26 cellular contexts compared by ENCODE assay signal in the genomic region with DNA sequence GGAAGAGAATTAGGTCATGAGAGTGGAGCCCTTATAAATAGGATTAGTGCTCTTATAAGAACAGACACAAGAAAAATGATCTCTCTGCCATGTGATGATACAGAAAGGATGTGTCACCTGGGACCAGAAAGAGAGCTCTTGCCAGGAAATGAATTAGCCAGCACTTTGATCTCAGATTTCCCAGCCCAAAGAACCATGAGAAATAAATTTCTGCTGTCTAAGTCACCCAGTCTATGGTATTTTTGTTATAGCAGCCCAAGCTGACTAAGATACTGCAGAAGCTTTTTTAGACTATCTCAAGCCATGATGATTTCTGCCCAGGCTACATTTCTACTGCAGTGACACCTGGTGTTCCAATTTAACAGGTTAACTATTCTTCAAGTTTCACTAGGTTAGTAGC.
A peak's percentile ranks its signal among the peaks of the same experiment; 100 is the strongest.
DNase-seq lines count a peak whose midpoint lies in the region; ATAC-seq and TF ChIP-seq lines count a peak whose summit lies in the region.
"Had no signal": no experiment of that assay in that cellular context is flagged by ENCODE, and none has a peak within 500 bp of the region (broad histone marks: within the 10 kb centered on the region; RNA-seq: fewer than 3 reads in every experiment).

No MANE protein-coding gene starts in this region.

- H4K20me1 ChIP-seq in PC-3 (ENCODE audit: low read length), result no peaks in the 10 kb centered on the region
- H4K20me1 ChIP-seq: BLaER1 had no signal

- no peak overlapping the region for H3K4me3 ChIP-seq in PC-3 (ENCODE audit: low read length)
- no peak overlapping the region for H3K4me3 ChIP-seq in epithelial cell of esophagus (ENCODE audit: low read length)
- H3K4me3 ChIP-seq: BLaER1, esophagus squamous epithelium, gastroesophageal sphincter, HAP-1, hepatocyte, K562, right lobe of liver, SJSA1 had no signal

- no peaks in the 10 kb centered on the region for H3F3A ChIP-seq in PC-3 (ENCODE audit: low read length, unreplicated experiment)

- H3K79me2 ChIP-seq in PC-3 (ENCODE audit: low read length), result no peaks in the 10 kb centered on the region
- H3K79me2 ChIP-seq: hepatocyte had no signal

- peaks cover 82% of the 10 kb centered on the region for H3K36me3 Mint-ChIP-seq in activated T-helper 2 cell treated with anti-CD3 and anti-CD28 coated beads, Interferon-gamma antibody, Interleukin-2, Interleukin-4, amounts not matched to agents 10 μg/mL and 5 μg/mL and 100 μg/mL, durations not matched to agents 14 hours and 24 hours and 36 hours (ENCODE audit: low read depth)

- H3K4me1 ChIP-seq in PC-3 (ENCODE audit: insufficient read depth, low read length), result no peaks in the 10 kb centered on the region
- H3K4me1 ChIP-seq: BLaER1, esophagus squamous epithelium, gastroesophageal sphincter, HAP-1, right lobe of liver, SJSA1 had no signal

- H3K27ac ChIP-seq in PC-3 (ENCODE audit: low read length), result no peak overlapping the region
- H3K27ac ChIP-seq: BLaER1, esophagus squamous epithelium, gastroesophageal sphincter, hepatocyte, right lobe of liver, SJSA1 had no signal

- no peaks in the 10 kb centered on the region for H3K27me3 ChIP-seq in PC-3 (ENCODE audit: low read length)
- H3K27me3 ChIP-seq: BLaER1, esophagus squamous epithelium, gastroesophageal sphincter, hepatocyte, right lobe of liver, SJSA1 had no signal

- CTCF ChIA-PET in PC-3 (lab: Charles Lee), result interaction anchor here (0.6 kb wide), 1 partner anchor 806 kb away, joined by 3 read pairs; no protein-coding TSS in a partner anchor

- no peak overlapping the region for H3K27ac Mint-ChIP-seq in activated T-helper 2 cell treated with anti-CD3 and anti-CD28 coated beads, Interferon-gamma antibody, Interleukin-2, Interleukin-4, amounts not matched to agents 10 μg/mL and 5 μg/mL and 100 μg/mL, durations not matched to agents 14 hours and 24 hours and 36 hours
- H3K27ac Mint-ChIP-seq: memory B cell; stimulated activated effector memory CD8-positive, alpha-beta T cell treated with anti-CD3 and anti-CD28 coated beads, Interleukin-12 subunit alpha, Interleukin-12 subunit beta, amount 100 ng/mL, for 72 hours; type B pancreatic cell had no signal

- no peak overlapping the region for H3K4me3 Mint-ChIP-seq in activated T-helper 2 cell treated with anti-CD3 and anti-CD28 coated beads, Interferon-gamma antibody, Interleukin-2, Interleukin-4, amounts not matched to agents 10 μg/mL and 5 μg/mL and 100 μg/mL, durations not matched to agents 14 hours and 24 hours and 36 hours (ENCODE audit: low read depth)
- H3K4me3 Mint-ChIP-seq: memory B cell; stimulated activated effector memory CD8-positive, alpha-beta T cell treated with anti-CD3 and anti-CD28 coated beads, Interleukin-12 subunit alpha, Interleukin-12 subunit beta, amount 100 ng/mL, for 72 hours; type B pancreatic cell had no signal

- BruUV-seq in PC-3 (replicated peaks; lab: Mats Ljungman, UMichigan), result no TSS peak

- peaks cover 40% of the 10 kb centered on the region for H3K9me3 Mint-ChIP-seq in activated T-helper 2 cell treated with anti-CD3 and anti-CD28 coated beads, Interferon-gamma antibody, Interleukin-2, Interleukin-4, amounts not matched to agents 10 μg/mL and 5 μg/mL and 100 μg/mL, durations not matched to agents 14 hours and 24 hours and 36 hours

- DNase-seq in ELR (ENCODE audit: low read depth) (peak; percentile 51), HT1080 (ENCODE audit: low read depth) (peak; percentile 74), PC-3 (peak; percentile 1), epithelial cell of esophagus (ENCODE audit: low read depth) (peak; percentile 41), SW 1271 (lab: John Stamatoyannopoulos, UW) (no peak)
- no peak for DNase-seq in activated T-helper 2 cell treated with anti-CD3 and anti-CD28 coated beads, Interferon-gamma antibody, Interleukin-2, Interleukin-4, amounts not matched to agents 10 μg/mL and 5 μg/mL and 100 μg/mL, durations not matched to agents 14 hours and 24 hours and 36 hours (ENCODE audit: low spot score)
- DNase-seq: activated T-cell treated with anti-CD3 and anti-CD28 coated beads for 4 hours; esophagus squamous epithelium; left colon; NCI-H1417 treated with DMSO at 0.1 percent for 48 hours; NCI-H2107; posterior cingulate gyrus; right lobe of liver; stimulated activated CD4-positive, alpha-beta T cell treated with anti-CD3 and anti-CD28 coated beads, Interleukin-12 subunit alpha, Interleukin-12 subunit beta, amount 100 ng/mL, for 4 hours; stimulated activated CD4-positive, alpha-beta T cell treated with anti-CD3 and anti-CD28 coated beads, Interleukin-4, amount 100 ng/mL, for 24 hours; T-helper 1 cell had no signal

- ATAC-seq in PC-3 (no peak), GM21528 (IDR thresholded peaks at IDR 0.05; ENCODE audit: low FRiP score, unreplicated experiment) (no peak)
- ATAC-seq: gastroesophageal sphincter; K562; left colon; right lobe of liver; stimulated activated effector memory CD8-positive, alpha-beta T cell treated with anti-CD3 and anti-CD28 coated beads, Interleukin-12 subunit alpha, Interleukin-12 subunit beta, amount 100 ng/mL, for 72 hours had no signal

- H3K4me1 Mint-ChIP-seq in activated T-helper 2 cell treated with anti-CD3 and anti-CD28 coated beads, Interferon-gamma antibody, Interleukin-2, Interleukin-4, amounts not matched to agents 10 μg/mL and 5 μg/mL and 100 μg/mL, durations not matched to agents 14 hours and 24 hours and 36 hours (ENCODE audit: low read depth), result peaks cover 19% of the 10 kb centered on the region

- no peaks in the 10 kb centered on the region for H3K9me3 ChIP-seq in PC-3 (ENCODE audit: low read length)
- H3K9me3 ChIP-seq: right lobe of liver, SJSA1 had no signal

- no peak overlapping the region for H3K4me2 ChIP-seq in PC-3 (ENCODE audit: low read length)
- H3K4me2 ChIP-seq: BLaER1, hepatocyte had no signal

- H3K9ac ChIP-seq in PC-3 (ENCODE audit: low read length), result no peak overlapping the region
- H3K9ac ChIP-seq: BLaER1 had no signal

- POLR2A ChIA-PET in PC-3 (lab: Charles Lee; ENCODE audit: unreplicated experiment), result no interaction called here

- intact Hi-C loops in PC-3 (cut with micrococcal nuclease), result no loop called here
- intact Hi-C loops in activated T-helper 2 cell treated with anti-CD3 and anti-CD28 coated beads, Interferon-gamma antibody, Interleukin-2, Interleukin-4, amounts not matched to agents 10 μg/mL and 5 μg/mL and 100 μg/mL, durations not matched to agents 14 hours and 24 hours and 36 hours (cut with micrococcal nuclease), result no loop called here

- no peak overlapping the region for H2AFZ ChIP-seq in PC-3 (ENCODE audit: low read length)
- H2AFZ ChIP-seq: hepatocyte had no signal

- H3K9me2 ChIP-seq in PC-3 (replicated peaks; ENCODE audit: low read length), result no peaks in the 10 kb centered on the region

- H3K36me3 ChIP-seq in PC-3 (ENCODE audit: low read depth, low read length), result no peaks in the 10 kb centered on the region
- H3K36me3 ChIP-seq: HAP-1, right lobe of liver had no signal

- TF ChIP-seq CTCF in PC-3 (conservative IDR thresholded peaks at IDR 0.05; ENCODE audit: low read depth, low read length) (no peak), epithelial cell of esophagus (IDR thresholded peaks at IDR 0.05; ENCODE audit: insufficient read depth, low read depth, low read length, missing control alignments) (no peak)

- no peaks in the 10 kb centered on the region for H3K27me3 Mint-ChIP-seq in activated T-helper 2 cell treated with anti-CD3 and anti-CD28 coated beads, Interferon-gamma antibody, Interleukin-2, Interleukin-4, amounts not matched to agents 10 μg/mL and 5 μg/mL and 100 μg/mL, durations not matched to agents 14 hours and 24 hours and 36 hours (ENCODE audit: low read depth)
- H3K27me3 Mint-ChIP-seq: memory B cell, type B pancreatic cell had no signal

Comparison
In these comparisons a context has a peak if more than half of its experiments do, and no peak if none do; other contexts are left out.
1. DNase-seq: peak in ELR (single experiment), HT1080 (single experiment), PC-3 (single experiment) and epithelial cell of esophagus (single experiment); none in activated T-helper 2 cell treated with anti-CD3 and anti-CD28 coated beads, Interferon-gamma antibody, Interleukin-2, Interleukin-4, amounts not matched to agents 10 μg/mL and 5 μg/mL and 100 μg/mL, durations not matched to agents 14 hours and 24 hours and 36 hours (single experiment) and SW 1271 (0 of 2).